Comparison of ENCODE assay signal across 20 cellular contexts in genomic region chr16:15865742-15866141, GRCh38. TPM values are rescaled to one million over a fixed set of nuclear protein-coding genes. Genes with fewer than 3 reads are reported as not detected.
A peak's percentile ranks its signal among the peaks of the same experiment; 100 is the strongest.
DNase-seq lines count a peak whose midpoint lies in the region; ATAC-seq and TF ChIP-seq lines count a peak whose summit lies in the region.
"Had no signal": no experiment of that assay in that cellular context is flagged by ENCODE, and none has a peak within 500 bp of the region (broad histone marks: within the 10 kb centered on the region; RNA-seq: fewer than 3 reads in every experiment).

No MANE protein-coding gene starts in this region.

- peak overlapping the region; percentile 84; the same call in 1 of the 2 replicates for H3K4ac ChIP-seq in IMR-90 (ENCODE audit: low read depth, low read length)

- no peak overlapping the region for H3K14ac ChIP-seq in IMR-90 (replicated peaks; ENCODE audit: low read depth, low read length)

- TF ChIP-seq CTCF in IMR-90 (conservative IDR thresholded peaks at IDR 0.05; ENCODE audit: low read depth, low read length), result no peak
- TF ChIP-seq CTCF in CD14-positive monocyte (IDR thresholded peaks at IDR 0.05), result no peak
- TF ChIP-seq CTCF in HFFc6 (IDR thresholded peaks at IDR 0.05), result no peak

- no peak overlapping the region for H2AFZ ChIP-seq in IMR-90 (replicated peaks; ENCODE audit: low read length, poor library complexity)

- POLR2A ChIA-PET in IMR-90 (lab: Charles Lee; ENCODE audit: unreplicated experiment), result no interaction called here

- CTCF ChIA-PET in IMR-90 (lab: Yijun Ruan, JAX), result no interaction called here

- no peaks in the 10 kb centered on the region for H3K27me3 ChIP-seq in IMR-90 (ENCODE audit: control insufficient read depth, insufficient read depth, low read length)
- H3K27me3 ChIP-seq: SJCRH30 had no signal

- dilution Hi-C loops in IMR-90 (cut with HindIII; ENCODE audit: low sequenced_read_pairs, unreplicated experiment), result no loop called here

- H3K9ac ChIP-seq in IMR-90 (ENCODE audit: low read depth, low read length), result no peak overlapping the region

- H2BK5ac ChIP-seq in IMR-90 (ENCODE audit: low read depth, low read length, poor library complexity, severe bottlenecking), result peak overlapping the region; percentile 82

- H3K79me1 ChIP-seq in IMR-90 (ENCODE audit: low read depth in 1 of 2, low read length in 2 of 2), result peaks cover 0 to 5% of the 10 kb centered on the region in 2 experiments; a peak in 2 of 4 replicates

- no peak overlapping the region for H3K4me3 Mint-ChIP-seq in CD14-positive monocyte
- H3K4me3 Mint-ChIP-seq in HFFc6, result no peak overlapping the region
- H3K4me3 Mint-ChIP-seq: B cell; CD4-positive, alpha-beta T cell had no signal

- H3K9me1 ChIP-seq in IMR-90 (ENCODE audit: insufficient read depth, low read length), result peaks cover 5% of the 10 kb centered on the region; the same call in 1 of the 2 replicates

- peak; percentile 56 for ATAC-seq in IMR-90 (ENCODE audit: low read depth)

- H3K36me3 Mint-ChIP-seq in CD14-positive monocyte (peaks cover 41 to 54% of the 10 kb centered on the region in 2 donors), HFFc6 (ENCODE audit: low read depth) (peaks cover 19% of the 10 kb centered on the region)

- H4K20me1 ChIP-seq in IMR-90 (ENCODE audit: insufficient read depth, low read length), result no peaks in the 10 kb centered on the region

- peaks cover 9% of the 10 kb centered on the region for H3K36me3 ChIP-seq in IMR-90 (ENCODE audit: control insufficient read depth, insufficient read depth, low read length)

- no peak overlapping the region for H3K4me2 ChIP-seq in IMR-90 (ENCODE audit: low read depth, low read length)

- intact Hi-C loops in IMR-90 (cut with micrococcal nuclease) (loop anchor here (5.0 kb wide), 1 partner anchor 262 kb away; no protein-coding TSS in a partner anchor), CD14-positive monocyte (cut with micrococcal nuclease) (no loop called here)

- H3K27me3 Mint-ChIP-seq in CD14-positive monocyte (ENCODE audit: low read depth in 3 of 3) (peaks cover 0 to 2% (median under 1%) of the 10 kb centered on the region in 3 donors), HFFc6 (ENCODE audit: insufficient read depth) (no peaks in the 10 kb centered on the region)
- H3K27me3 Mint-ChIP-seq: B cell; CD4-positive, alpha-beta T cell had no signal

- peaks cover 9% of the 10 kb centered on the region for H3K4me1 ChIP-seq in IMR-90 (ENCODE audit: control insufficient read depth, insufficient read depth, low read length)
- H3K4me1 ChIP-seq: SJCRH30 had no signal

- H3K23ac ChIP-seq in IMR-90 (ENCODE audit: low read depth, low read length), result no peak overlapping the region

- H4K8ac ChIP-seq in IMR-90 (ENCODE audit: low read depth in 2 of 2, low read length in 2 of 2), result peak overlapping the region; percentile 10 to 84; a peak in 1 of 4 replicates

- H2AK5ac ChIP-seq in IMR-90 (ENCODE audit: low read depth, low read length), result no peak overlapping the region

- DNase-seq in IMR-90 (peak; percentile 73), astrocyte of the hippocampus (ENCODE audit: low read depth, low spot score) (peak; percentile 38), fibroblast of peridontal ligament (ENCODE audit: extremely low read depth) (peak; percentile 92), skeletal muscle cell (ENCODE audit: low read depth) (peak; percentile 18), islet precursor cell (no peak), CD14-positive monocyte (ENCODE audit: low spot score) (no peak), HFFc6 (no peak)
- DNase-seq: ACHN; CD4-positive, alpha-beta T cell; DMS79 treated with DMSO at 0.1 percent for 48 hours; HCEC 1CT; KBM-7; NCI-H1436; NCI-H2029; NCI-H2171; NCI-H446; NCI-H69; SJCRH30 had no signal

- no TSS peak for BruUV-seq in IMR-90 (replicated peaks; lab: Mats Ljungman, UMichigan)

- in situ Hi-C loops in IMR-90 (cut with MboI; ENCODE audit: low sequenced_read_pairs), result no loop called here

- no CpG with 5 or more reads among the region's 7 CpGs for WGBS in IMR-90 (ENCODE audit: extremely low coverage in 2 of 2, insufficient read length in 1 of 2), 2 experiments

- H3K9me3 ChIP-seq in IMR-90 (ENCODE audit: control insufficient read depth, insufficient read depth, low read length), result no peaks in the 10 kb centered on the region
- H3K9me3 ChIP-seq: SJCRH30 had no signal

- H4K5ac ChIP-seq in IMR-90 (ENCODE audit: low read depth, low read length), result no peak overlapping the region

- TF ChIP-seq RAD21 in IMR-90 (IDR thresholded peaks at IDR 0.05; ENCODE audit: low read length), result no peak

- H3K27ac ChIP-seq in IMR-90 (ENCODE audit: insufficient read depth, low read length), result peak overlapping the region; percentile 98; the same call in 1 of the 2 replicates
- H3K27ac ChIP-seq: RWPE1, SJCRH30 had no signal

- H3K18ac ChIP-seq in IMR-90 (ENCODE audit: low read depth, low read length), result no peak overlapping the region

- H3K27ac Mint-ChIP-seq in CD14-positive monocyte (no peak overlapping the region), HFFc6 (no peak overlapping the region)
- H3K27ac Mint-ChIP-seq: B cell; CD4-positive, alpha-beta T cell had no signal

- H3K4me3 ChIP-seq in IMR-90 (ENCODE audit: insufficient read depth, low read depth, low read length), result no peak overlapping the region
- H3K4me3 ChIP-seq in skeletal muscle cell (ENCODE audit: low read depth, low read length), result no peak overlapping the region
- H3K4me3 ChIP-seq: SJCRH30 had no signal

- H2BK120ac ChIP-seq in IMR-90 (ENCODE audit: low read depth, low read length), result no peak overlapping the region

- H2BK20ac ChIP-seq in IMR-90 (ENCODE audit: low read depth, low read length), result no peak overlapping the region

- TF ChIP-seq POLR2A in IMR-90 (IDR thresholded peaks at IDR 0.05; ENCODE audit: low read depth, low read length), result no peak

- H3K56ac ChIP-seq in IMR-90 (ENCODE audit: extremely low read depth, insufficient read depth, low read length), result no peak overlapping the region

- H2AK9ac ChIP-seq in IMR-90 (replicated peaks; ENCODE audit: low read depth, low read length, poor library complexity), result no peak overlapping the region

- no peaks in the 10 kb centered on the region for H3K4me1 Mint-ChIP-seq in CD14-positive monocyte
- H3K4me1 Mint-ChIP-seq in HFFc6 (ENCODE audit: low read depth), result peaks cover 12% of the 10 kb centered on the region
- H3K4me1 Mint-ChIP-seq: B cell had no signal

- H3K9me3 Mint-ChIP-seq in CD14-positive monocyte, result no peaks in the 10 kb centered on the region
- H3K9me3 Mint-ChIP-seq in HFFc6, result no peaks in the 10 kb centered on the region
- H3K9me3 Mint-ChIP-seq: CD4-positive, alpha-beta T cell had no signal

- H4K91ac ChIP-seq in IMR-90 (ENCODE audit: insufficient read depth, low read depth, low read length), result no peak overlapping the region

- no peak overlapping the region for H2BK15ac ChIP-seq in IMR-90 (ENCODE audit: low read depth, low read length)

TF ChIP-seq in IMR-90, 13 proteins besides CTCF, POLR2A, EP300 and RAD21:
- no peak for TF ChIP-seq RCOR1 (IDR thresholded peaks at IDR 0.05; ENCODE audit: insufficient replicate concordance, low read length)
- no peak for TF ChIP-seq ELK1 (IDR thresholded peaks at IDR 0.05; ENCODE audit: borderline replicate concordance, low read depth, low read length)
- 0 out of 2 replicates have a peak, but pooled peaks have one; percentile 19 for TF ChIP-seq USF2 (IDR thresholded peaks at IDR 0.05; ENCODE audit: low read depth, low read length)

RNA-seq across cellular contexts. Expression of gene MYH11, which starts 8.9 kb away (rescaled TPM):
- under 0.01 TPM in 2 replicates for total RNA-seq in IMR-90 (2012; rRNA removed)
- polyA plus RNA-seq in IMR-90 (2012; rRNA removed) (0.03 and 0.12 TPM in 2 replicates), CD14-positive monocyte (under 1 TPM in 1 of 2 donors, not detected in 1; 0.06 TPM)
- polyA plus RNA-seq in IMR-90 (2012; cell fraction: cytosol; rRNA removed), result under 0.01 and 0.02 TPM in 2 replicates
- 0.01 and 0.02 TPM in 2 replicates for polyA plus RNA-seq in IMR-90 (2012; cell fraction: nucleus; rRNA removed; ENCODE audit: low replicate concordance)
- total RNA-seq in HFFc6 (2021; fragmentation: NEBNext Ultra II Directional; extraction: Animal tissue kit (Norgen Biotek cat#: 25700)), result under 1 TPM in 4 of 6 experiments, not detected in 2; 0.02 to 0.23 (median 0.21) TPM
- total RNA-seq: CD4-positive, alpha-beta T cell had no signal

RNA-seq across cellular contexts. Expression of gene CEP20, which starts 22.7 kb away (rescaled TPM):
- total RNA-seq in IMR-90 (2012; rRNA removed), result 40.1 and 61.9 TPM in 2 replicates
- 19.8 and 28.8 TPM in 2 replicates for polyA plus RNA-seq in IMR-90 (2012; rRNA removed)
- polyA plus RNA-seq in IMR-90 (2012; cell fraction: cytosol; rRNA removed), result 4.6 and 6.5 TPM in 2 replicates
- 1.9 and 10.9 TPM in 2 replicates for polyA plus RNA-seq in IMR-90 (2012; cell fraction: nucleus; rRNA removed; ENCODE audit: low replicate concordance)
- 10 to 100 TPM; 24.7 to 27.3 TPM for polyA plus RNA-seq in CD14-positive monocyte
- total RNA-seq in HFFc6 (2021; fragmentation: NEBNext Ultra II Directional; extraction: Animal tissue kit (Norgen Biotek cat#: 25700)), result 10 to 100 TPM; 40.1 to 57.5 (median 49.4) TPM

Comparison
In these comparisons a context has a peak if more than half of its experiments do, and no peak if none do; other contexts are left out.
1. DNase-seq: peak in IMR-90 (single experiment), astrocyte of the hippocampus (single experiment), fibroblast of peridontal ligament (single experiment) and skeletal muscle cell (single experiment); none in islet precursor cell (single experiment), CD14-positive monocyte (single experiment) and HFFc6 (single experiment).